In the genomic region with DNA sequence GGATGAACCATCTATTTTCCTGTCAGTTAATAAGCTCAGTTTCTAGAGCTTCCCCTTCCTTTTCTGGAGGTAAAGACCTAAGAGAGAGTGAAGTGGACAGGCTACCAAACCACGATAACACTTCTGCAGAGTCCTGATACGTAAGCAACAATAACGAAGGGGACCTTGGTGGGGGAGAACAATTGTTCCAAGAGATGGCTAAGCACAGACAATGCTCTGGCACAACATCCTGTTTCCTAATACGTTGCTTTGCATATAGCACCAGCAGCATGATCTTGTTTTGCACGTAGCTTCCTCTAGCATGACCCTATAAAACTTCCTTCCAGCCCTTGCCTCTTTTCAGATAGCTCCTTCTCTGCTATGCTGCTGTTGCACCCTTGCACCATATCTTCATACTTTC, we compare ENCODE assay signal across 13 cellular contexts.
DNase-seq lines count a peak whose midpoint lies in the region; ATAC-seq, FAIRE-seq and TF ChIP-seq lines count a peak whose summit lies in the region.
"Had no signal": no experiment of that assay in that cellular context is flagged by ENCODE, and none has a peak within 500 bp of the region (broad histone marks: within the 10 kb centered on the region; RNA-seq: fewer than 3 reads in every experiment).

No MANE protein-coding gene starts in this region.

- no TSS peak for BruUV-seq in GM12878 (replicated peaks; lab: Mats Ljungman, UMichigan)

- H3K9me3 ChIP-seq in GM12878 (replicated peaks; ENCODE audit: control insufficient read depth, insufficient read depth, low read length) = no peaks in the 10 kb centered on the region
- peaks cover 0 to 2% (median 0%) of the 10 kb centered on the region in 4 donors for H3K9me3 ChIP-seq in tibial nerve
- H3K9me3 ChIP-seq: BLaER1, body of pancreas had no signal

- TF ChIP-seq CTCF in GM12878 (IDR thresholded peaks at IDR 0.05 in 2 of 3, conservative IDR thresholded peaks at IDR 0.05 in 1 of 3; ENCODE audit: control insufficient read depth in 2 of 3, extremely low read depth in 1 of 3, insufficient read depth in 1 of 3, low read depth in 3 of 3, low read length in 3 of 3) = no peak
- TF ChIP-seq CTCF in GM10266 (IDR thresholded peaks at IDR 0.05; ENCODE audit: control insufficient read depth, insufficient read depth, low read depth, missing control alignments) = no peak
- TF ChIP-seq CTCF in tibial nerve (IDR thresholded peaks at IDR 0.05) = no peak

- in situ Hi-C loops in GM12878 (cut with MboI) = no loop called here

- SMC1A ChIA-PET in GM12878 (lab: Charles Lee; ENCODE audit: uncharacterized antibody, unreplicated experiment) = no interaction called here

- no peaks in the 10 kb centered on the region for H4K20me1 ChIP-seq in GM12878 (ENCODE audit: control insufficient read depth, insufficient read depth)
- H4K20me1 ChIP-seq: BLaER1 had no signal

- peak; percentile 16 for DNase-seq in GM12878 (ENCODE audit: low read depth, low spot score)
- no peak for DNase-seq in GM10266 (ENCODE audit: extremely low spot score)
- no peak for DNase-seq in tibial nerve (ENCODE audit: low spot score in 2 of 2)
- no peak for DNase-seq in NCI-H446 (lab: John Stamatoyannopoulos, UW)
- DNase-seq: activated CD8-positive, alpha-beta memory T cell treated with anti-CD3 and anti-CD28 coated beads for 24 hours; body of pancreas; mesenchymal stem cell; NCI-H1436 treated with DMSO at 0.1 percent for 48 hours had no signal

- RAD21 ChIA-PET in GM12878 (lab: Charles Lee; ENCODE audit: unreplicated experiment) = no interaction called here

- CTCF ChIA-PET in GM12878 (lab: Yijun Ruan, JAX) = interaction anchor here (1.0 kb wide), 1 partner anchor 25 kb away, joined by 3 read pairs; no protein-coding TSS in a partner anchor

- POLR2A ChIA-PET in GM12878 (lab: Charles Lee) = no interaction called here

- FAIRE-seq in GM12878 (lab: Jason Lieb, UNC) = no peak
- FAIRE-seq: GM18507 had no signal

- intact Hi-C loops in GM12878 (cut with micrococcal nuclease; ENCODE audit: unreplicated experiment) = no loop called here

- H3K9ac ChIP-seq in GM12878 (ENCODE audit: control insufficient read depth, insufficient read depth, low read length) = no peak overlapping the region
- H3K9ac ChIP-seq: BLaER1 had no signal

- H2AFZ ChIP-seq in GM12878 (ENCODE audit: control insufficient read depth, low read depth, low read length) = no peak overlapping the region

- H3K27ac ChIP-seq in GM12878 (ENCODE audit: control insufficient read depth, insufficient read depth) = no peak overlapping the region
- no peak overlapping the region for H3K27ac ChIP-seq in tibial nerve
- H3K27ac ChIP-seq: BLaER1, body of pancreas had no signal

- no peak for TF ChIP-seq RAD21 in GM12878 (IDR thresholded peaks at IDR 0.05; ENCODE audit: insufficient read depth, low read depth, low read length)

- TF ChIP-seq POLR2A in GM12878 (IDR thresholded peaks at IDR 0.05; ENCODE audit: low read depth, low read length) (no peak), tibial nerve (IDR thresholded peaks at IDR 0.05) (no peak)

- ATAC-seq in GM18858 (IDR thresholded peaks at IDR 0.05; ENCODE audit: unreplicated experiment) (peak; percentile 75), HG02588 (IDR thresholded peaks at IDR 0.05; ENCODE audit: unreplicated experiment) (peak; percentile 58), HG03558 (IDR thresholded peaks at IDR 0.05; ENCODE audit: extremely low read depth, unreplicated experiment) (peak; percentile 43), GM12878 (peak; percentile 38; the same call in 2 of the 3 replicates)
- ATAC-seq: body of pancreas had no signal

- H3K4me1 ChIP-seq in GM12878 (ENCODE audit: control insufficient read depth, insufficient read depth, low read length) = no peaks in the 10 kb centered on the region
- H3K4me1 ChIP-seq in tibial nerve = no peaks in the 10 kb centered on the region
- H3K4me1 ChIP-seq: BLaER1, body of pancreas had no signal

- H3K27me3 ChIP-seq in GM12878 (replicated peaks in 1 of 2; ENCODE audit: control insufficient read depth in 2 of 2, insufficient read depth in 2 of 2, low read length in 1 of 2) = 0 out of 4 replicates have a peak, but pooled peaks cover 0 to 3% of the 10 kb centered on the region in 2 experiments
- no peaks in the 10 kb centered on the region for H3K27me3 ChIP-seq in tibial nerve
- H3K27me3 ChIP-seq: BLaER1, body of pancreas had no signal

- 0% methylated on average over 5 of the region's 5 CpGs for WGBS in GM12878 (ENCODE audit: insufficient coverage, insufficient replicate concordance, low lambda C conversion rate, missing lambda C conversion rate)
- WGBS in tibial nerve, 2 donors = 82 to 87% methylated on average over 5 of the region's 5 CpGs

- H3K4me3 ChIP-seq in GM12878 (no peak overlapping the region), tibial nerve (no peak overlapping the region)
- H3K4me3 ChIP-seq: BLaER1, body of pancreas had no signal

- no peak overlapping the region for H3K4me2 ChIP-seq in GM12878 (ENCODE audit: control insufficient read depth, insufficient read depth)
- H3K4me2 ChIP-seq: BLaER1 had no signal

- H3K79me2 ChIP-seq in GM12878 (ENCODE audit: control insufficient read depth, insufficient read depth, low read length) = no peaks in the 10 kb centered on the region

- H3K36me3 ChIP-seq in GM12878 (ENCODE audit: control insufficient read depth in 2 of 2, insufficient read depth in 2 of 2, low read length in 1 of 2) (no peaks in the 10 kb centered on the region), tibial nerve (no peaks in the 10 kb centered on the region)
- H3K36me3 ChIP-seq: BLaER1 had no signal

- TF ChIP-seq EP300 in GM12878 (IDR thresholded peaks at IDR 0.05; ENCODE audit: borderline replicate concordance in 1 of 2, control insufficient read depth in 1 of 2, low read depth in 2 of 2, low read length in 2 of 2) (no peak), tibial nerve (IDR thresholded peaks at IDR 0.05) (no peak)

TF ChIP-seq in GM12878, 131 proteins besides CTCF, POLR2A, EP300 and RAD21:
- TF ChIP-seq RELA (IDR thresholded peaks at IDR 0.05; ENCODE audit: borderline replicate concordance, partially characterized antibody) = no peak
- TF ChIP-seq PAX8 (IDR thresholded peaks at IDR 0.05) = no peak
- no peak for TF ChIP-seq BMI1 (IDR thresholded peaks at IDR 0.05; ENCODE audit: borderline replicate concordance)
- no peak for TF ChIP-seq SRF (IDR thresholded peaks at IDR 0.05; ENCODE audit: low read depth in 2 of 2, low read length in 2 of 2)
- no peak for TF ChIP-seq ZSCAN29 (IDR thresholded peaks at IDR 0.05)
- no peak for TF ChIP-seq ATF3 (IDR thresholded peaks at IDR 0.05; ENCODE audit: borderline replicate concordance, extremely low read depth, low read depth, low read length)
- TF ChIP-seq POU2F2 (IDR thresholded peaks at IDR 0.05; ENCODE audit: borderline replicate concordance, low read depth, low read length) = 0 out of 3 replicates have a peak, but pooled peaks have one; percentile 22
- TF ChIP-seq MYC (IDR thresholded peaks at IDR 0.05; ENCODE audit: insufficient read depth, insufficient read length, insufficient replicate concordance, low read length, severe bottlenecking) = no peak
- no peak for TF ChIP-seq ZBED1 (IDR thresholded peaks at IDR 0.05; ENCODE audit: borderline replicate concordance)
